8 cellular contexts compared by ENCODE assay signal in the genomic region with DNA sequence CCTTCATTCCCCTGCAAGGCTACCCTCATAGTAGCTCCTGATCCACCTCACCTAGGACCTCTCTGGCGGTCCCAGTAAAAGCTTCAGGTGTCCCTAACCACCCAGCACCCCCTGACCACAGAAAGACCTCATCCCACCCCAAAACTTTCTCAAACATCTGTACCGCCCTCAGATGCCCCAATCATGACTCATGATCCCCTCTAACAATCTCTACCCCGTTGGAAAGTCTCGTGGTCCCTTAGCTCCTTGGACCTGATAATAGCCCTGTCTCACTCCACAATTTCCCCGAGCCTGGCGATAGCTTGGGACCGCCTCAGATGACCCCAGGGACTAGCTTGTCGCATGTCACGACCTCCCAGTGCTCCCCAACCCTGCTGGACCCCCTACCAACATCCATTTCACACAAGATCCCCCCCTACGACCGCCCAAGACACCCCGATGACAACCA. TPM values are rescaled to one million over a fixed set of nuclear protein-coding genes. Genes with fewer than 3 reads are reported as not detected.
A peak's percentile ranks its signal among the peaks of the same experiment; 100 is the strongest.
DNase-seq lines count a peak whose midpoint lies in the region; ATAC-seq and TF ChIP-seq lines count a peak whose summit lies in the region.

No MANE protein-coding gene starts in this region.

- TF ChIP-seq CTCF in right atrium auricular region (IDR thresholded peaks at IDR 0.05), result no peak

- H3K4me3 ChIP-seq in right atrium auricular region, result peak overlapping the region; percentile 98

- intact Hi-C loops in left cardiac atrium (cut with DNase I), result no loop called here

- ATAC-seq in left cardiac atrium (no peak), GM21529 (IDR thresholded peaks at IDR 0.05; ENCODE audit: unreplicated experiment) (no peak), left lobe of liver (no peak)

- H3K27me3 ChIP-seq in right atrium auricular region, result no peaks in the 10 kb centered on the region

- H3K36me3 ChIP-seq in right atrium auricular region, result peaks cover 11% of the 10 kb centered on the region

- no peaks in the 10 kb centered on the region for H3K9me3 ChIP-seq in right atrium auricular region

- DNase-seq in right atrium auricular region (ENCODE audit: low spot score) (no peak), left cardiac atrium (no peak), hepatic stellate cell (ENCODE audit: low spot score) (peak; percentile 68), SW480 (ENCODE audit: low spot score) (no peak), left lobe of liver (ENCODE audit: low spot score) (no peak)
- DNase-seq in activated T-cell treated with anti-CD3 and anti-CD28 coated beads, Interleukin-2, amount 50 U/mL, for 48 hours, result peak; percentile 46 to 50
- peak; percentile 9 to 16 for DNase-seq in stimulated activated CD8-positive, alpha-beta memory T cell treated with anti-CD3 and anti-CD28 coated beads, Interleukin-15, amount 100 ng/mL, for 48 hours (ENCODE audit: low read depth in 2 of 2)

- peaks cover 0 to 40% of the 10 kb centered on the region in 2 donors for H3K4me1 ChIP-seq in right atrium auricular region

- peak overlapping the region; percentile 96 for H3K27ac ChIP-seq in right atrium auricular region

RNA-seq across cellular contexts. Expression of a gene that starts 0.5 kb away (rescaled TPM):
- total RNA-seq in right atrium auricular region (100 to 1,000 TPM; 368 to 648 TPM), left cardiac atrium (100 to 1,000 TPM; 503 to 537 TPM), left lobe of liver (164 TPM)

RNA-seq across cellular contexts. Expression of a gene that starts 1.6 kb away (rescaled TPM):
- total RNA-seq in right atrium auricular region (1 to 10 TPM; 2.6 to 4.1 TPM), left cardiac atrium (1 to 10 TPM; 1.9 to 3.3 TPM), left lobe of liver (3.9 TPM)

RNA-seq across cellular contexts. Expression of a gene that starts 11.0 kb away (rescaled TPM):
- 1 to 10 TPM; 4.5 to 7.3 TPM for total RNA-seq in right atrium auricular region
- total RNA-seq in left cardiac atrium, result 1 to 10 TPM; 6.6 to 6.9 TPM
- total RNA-seq in left lobe of liver, result 11.5 TPM

RNA-seq across cellular contexts. Expression of a gene that starts 32.7 kb away (rescaled TPM):
- total RNA-seq in right atrium auricular region (not detected), left cardiac atrium (not detected), left lobe of liver (0.40 TPM)

RNA-seq across cellular contexts. Expression of a gene that starts 51.8 kb away (rescaled TPM):
- total RNA-seq in right atrium auricular region, result not detected
- not detected for total RNA-seq in left cardiac atrium
- 0.93 TPM for total RNA-seq in left lobe of liver

Comparison
In these comparisons a context has a peak if more than half of its experiments do, and no peak if none do; other contexts are left out.
1. DNase-seq: peak in activated T-cell treated with anti-CD3 and anti-CD28 coated beads, Interleukin-2, amount 50 U/mL, for 48 hours (2 of 2), hepatic stellate cell (single experiment) and stimulated activated CD8-positive, alpha-beta memory T cell treated with anti-CD3 and anti-CD28 coated beads, Interleukin-15, amount 100 ng/mL, for 48 hours (2 of 2); none in right atrium auricular region (single experiment), left cardiac atrium (single experiment), SW480 (single experiment) and left lobe of liver (single experiment).